ENCODE assay signal across 1 cellular context in the genomic region with DNA sequence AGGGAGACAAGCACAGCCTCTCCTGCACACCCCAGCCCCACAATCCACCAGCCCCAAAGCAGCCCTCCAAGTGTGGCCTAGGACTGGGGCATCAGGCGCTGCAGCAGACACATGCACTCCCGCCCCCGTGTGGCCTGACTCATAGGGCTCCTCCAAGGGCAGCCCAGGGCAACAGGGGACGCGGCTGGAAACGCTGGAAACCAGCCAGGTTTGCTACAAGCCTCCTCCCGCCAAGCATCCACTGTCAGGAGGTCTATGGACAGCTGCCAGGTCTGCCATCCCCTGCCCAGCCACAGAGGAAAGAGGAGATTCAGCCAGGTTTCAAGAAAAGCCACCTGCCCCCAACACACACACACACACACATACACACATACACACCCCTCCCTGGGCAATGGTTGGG.
TF ChIP-seq lines count a peak whose summit lies in the region.

No MANE protein-coding gene starts in this region.

TF ChIP-seq in HEK293, 187 proteins besides CTCF, POLR2A, EP300 and RAD21 (continued from another document):
- TF ChIP-seq KLF17 (tag by site-specific recombination; IDR thresholded peaks at IDR 0.05), result peak; percentile 69
- TF ChIP-seq ZBTB26 (tag by site-specific recombination; optimal IDR thresholded peaks at IDR 0.05), result peak; percentile 51
- TF ChIP-seq ZSCAN16 (tag by site-specific recombination; IDR thresholded peaks at IDR 0.05), result no peak
- TF ChIP-seq ZIC2 (tag by site-specific recombination; IDR thresholded peaks at IDR 0.05), result peak; percentile 81
- no peak for TF ChIP-seq ZNF2 (tag by site-specific recombination; IDR thresholded peaks at IDR 0.05)
- TF ChIP-seq, protein P1, sequence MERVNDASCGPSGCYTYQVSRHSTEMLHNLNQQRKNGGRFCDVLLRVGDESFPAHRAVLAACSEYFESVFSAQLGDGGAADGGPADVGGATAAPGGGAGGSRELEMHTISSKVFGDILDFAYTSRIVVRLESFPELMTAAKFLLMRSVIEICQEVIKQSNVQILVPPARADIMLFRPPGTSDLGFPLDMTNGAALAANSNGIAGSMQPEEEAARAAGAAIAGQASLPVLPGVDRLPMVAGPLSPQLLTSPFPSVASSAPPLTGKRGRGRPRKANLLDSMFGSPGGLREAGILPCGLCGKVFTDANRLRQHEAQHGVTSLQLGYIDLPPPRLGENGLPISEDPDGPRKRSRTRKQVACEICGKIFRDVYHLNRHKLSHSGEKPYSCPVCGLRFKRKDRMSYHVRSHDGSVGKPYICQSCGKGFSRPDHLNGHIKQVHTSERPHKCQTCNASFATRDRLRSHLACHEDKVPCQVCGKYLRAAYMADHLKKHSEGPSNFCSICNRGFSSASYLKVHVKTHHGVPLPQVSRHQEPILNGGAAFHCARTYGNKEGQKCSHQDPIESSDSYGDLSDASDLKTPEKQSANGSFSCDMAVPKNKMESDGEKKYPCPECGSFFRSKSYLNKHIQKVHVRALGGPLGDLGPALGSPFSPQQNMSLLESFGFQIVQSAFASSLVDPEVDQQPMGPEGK (tag by site-specific recombination; IDR thresholded peaks at IDR 0.05), result peak; percentile 90
- TF ChIP-seq, protein P2, sequence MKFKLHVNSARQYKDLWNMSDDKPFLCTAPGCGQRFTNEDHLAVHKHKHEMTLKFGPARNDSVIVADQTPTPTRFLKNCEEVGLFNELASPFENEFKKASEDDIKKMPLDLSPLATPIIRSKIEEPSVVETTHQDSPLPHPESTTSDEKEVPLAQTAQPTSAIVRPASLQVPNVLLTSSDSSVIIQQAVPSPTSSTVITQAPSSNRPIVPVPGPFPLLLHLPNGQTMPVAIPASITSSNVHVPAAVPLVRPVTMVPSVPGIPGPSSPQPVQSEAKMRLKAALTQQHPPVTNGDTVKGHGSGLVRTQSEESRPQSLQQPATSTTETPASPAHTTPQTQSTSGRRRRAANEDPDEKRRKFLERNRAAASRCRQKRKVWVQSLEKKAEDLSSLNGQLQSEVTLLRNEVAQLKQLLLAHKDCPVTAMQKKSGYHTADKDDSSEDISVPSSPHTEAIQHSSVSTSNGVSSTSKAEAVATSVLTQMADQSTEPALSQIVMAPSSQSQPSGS (tag by site-specific recombination; IDR thresholded peaks at IDR 0.05; ENCODE audit: low read depth), result no peak
- no peak for TF ChIP-seq ZNF18 (tag by site-specific recombination; IDR thresholded peaks at IDR 0.05)
- peak; percentile 58; the same call in 1 of the 2 replicates for TF ChIP-seq ZNF324 (tag by site-specific recombination; IDR thresholded peaks at IDR 0.05)
- TF ChIP-seq WT1 (tag by site-specific recombination; IDR thresholded peaks at IDR 0.05), result peak; percentile 29; the same call in 1 of the 2 replicates
- no peak for TF ChIP-seq ZNF529 (tag by site-specific recombination; IDR thresholded peaks at IDR 0.05; ENCODE audit: insufficient replicate concordance)
- peak; percentile 51; the same call in 1 of the 2 replicates for TF ChIP-seq ZNF10 (tag by site-specific recombination; IDR thresholded peaks at IDR 0.05)
- no peak for TF ChIP-seq ZNF521 (tag by site-specific recombination; IDR thresholded peaks at IDR 0.05)
- peak; percentile 84 for TF ChIP-seq SCRT2 (tag by site-specific recombination; IDR thresholded peaks at IDR 0.05)
- TF ChIP-seq, protein P3, sequence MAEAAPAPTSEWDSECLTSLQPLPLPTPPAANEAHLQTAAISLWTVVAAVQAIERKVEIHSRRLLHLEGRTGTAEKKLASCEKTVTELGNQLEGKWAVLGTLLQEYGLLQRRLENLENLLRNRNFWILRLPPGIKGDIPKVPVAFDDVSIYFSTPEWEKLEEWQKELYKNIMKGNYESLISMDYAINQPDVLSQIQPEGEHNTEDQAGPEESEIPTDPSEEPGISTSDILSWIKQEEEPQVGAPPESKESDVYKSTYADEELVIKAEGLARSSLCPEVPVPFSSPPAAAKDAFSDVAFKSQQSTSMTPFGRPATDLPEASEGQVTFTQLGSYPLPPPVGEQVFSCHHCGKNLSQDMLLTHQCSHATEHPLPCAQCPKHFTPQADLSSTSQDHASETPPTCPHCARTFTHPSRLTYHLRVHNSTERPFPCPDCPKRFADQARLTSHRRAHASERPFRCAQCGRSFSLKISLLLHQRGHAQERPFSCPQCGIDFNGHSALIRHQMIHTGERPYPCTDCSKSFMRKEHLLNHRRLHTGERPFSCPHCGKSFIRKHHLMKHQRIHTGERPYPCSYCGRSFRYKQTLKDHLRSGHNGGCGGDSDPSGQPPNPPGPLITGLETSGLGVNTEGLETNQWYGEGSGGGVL (tag by site-specific recombination; IDR thresholded peaks at IDR 0.05), result peak; percentile 33; the same call in 1 of the 2 replicates
- TF ChIP-seq GLIS2 (tag by site-specific recombination; IDR thresholded peaks at IDR 0.05), result peak; percentile 91
- TF ChIP-seq KLF10 (tag by site-specific recombination; IDR thresholded peaks at IDR 0.05), result no peak
- no peak for TF ChIP-seq ZSCAN23 (tag by site-specific recombination; IDR thresholded peaks at IDR 0.05)
- no peak for TF ChIP-seq ZNF670 (tag by site-specific recombination; IDR thresholded peaks at IDR 0.05; ENCODE audit: low read depth)
- TF ChIP-seq ZBTB17 (tag by site-specific recombination; IDR thresholded peaks at IDR 0.05), result peak; percentile 59
- TF ChIP-seq ZNF629 (tag by site-specific recombination; IDR thresholded peaks at IDR 0.05), result peak; percentile 32; the same call in 1 of the 2 replicates
- TF ChIP-seq ZNF624 (tag by site-specific recombination; IDR thresholded peaks at IDR 0.05), result no peak
- TF ChIP-seq ZNF354C (tag by site-specific recombination; IDR thresholded peaks at IDR 0.05; ENCODE audit: borderline replicate concordance, low read depth), result no peak
- TF ChIP-seq ZFP37 (tag by site-specific recombination; IDR thresholded peaks at IDR 0.05), result no peak
